Comparison of ENCODE assay signal across 8 cellular contexts in the genomic region with DNA sequence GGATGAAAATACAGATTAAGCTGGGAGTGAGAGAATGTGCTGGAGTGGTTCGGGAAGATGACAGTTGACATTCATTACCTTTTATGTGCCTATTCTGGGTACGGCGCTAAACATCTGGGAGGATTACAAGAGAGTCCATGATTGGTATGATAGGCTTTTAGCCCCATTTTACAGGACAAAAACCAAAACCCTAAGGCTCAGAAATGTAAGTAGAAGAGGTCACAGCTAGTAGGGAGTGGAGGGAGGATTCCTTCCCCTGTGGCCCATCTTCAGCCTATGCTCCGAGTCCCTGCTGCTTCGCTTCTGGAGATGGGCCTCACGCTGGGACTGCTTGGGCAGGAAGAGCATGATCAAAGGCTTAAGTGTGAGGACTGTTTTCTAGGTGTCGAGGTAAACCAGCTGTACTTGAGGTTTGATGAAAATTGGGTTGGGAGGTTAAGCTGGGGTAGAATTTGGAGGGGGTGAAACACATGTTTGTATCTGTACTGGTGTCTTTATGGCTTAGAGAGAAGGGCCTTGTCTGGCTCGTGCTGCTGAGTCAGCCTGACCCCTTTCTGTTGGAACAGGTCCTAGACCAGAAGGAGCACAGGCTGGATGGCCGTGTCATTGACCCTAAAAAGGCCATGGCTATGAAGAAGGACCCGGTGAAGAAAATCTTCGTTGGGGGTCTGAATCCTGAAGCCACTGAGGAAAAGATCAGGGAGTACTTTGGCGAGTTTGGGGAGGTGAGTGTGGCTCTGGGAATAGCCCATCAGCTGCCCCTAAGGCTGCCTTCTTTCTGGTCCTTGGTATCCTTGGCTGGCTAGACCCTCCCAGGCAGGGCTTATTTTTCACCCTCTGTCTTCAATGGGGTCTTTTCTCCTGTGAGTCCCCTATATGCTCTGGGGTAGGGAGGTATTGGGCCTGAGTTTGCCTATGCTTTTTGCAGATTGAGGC. TPM values are rescaled to one million over a fixed set of nuclear protein-coding genes. Genes with fewer than 3 reads are reported as not detected.
DNase-seq lines count a peak whose midpoint lies in the region; ATAC-seq and TF ChIP-seq lines count a peak whose summit lies in the region.

No MANE protein-coding gene starts in this region.

- H3K36me3 ChIP-seq in SJSA1 = peaks cover 71% of the 10 kb centered on the region
- peaks cover 12 to 58% of the 10 kb centered on the region in 2 donors for H3K36me3 ChIP-seq in psoas muscle (ENCODE audit: insufficient read depth in 1 of 2, low read depth in 1 of 2)

- TF ChIP-seq CTCF in GM12865 (IDR thresholded peaks at IDR 0.05; ENCODE audit: insufficient read depth, low read depth, low read length, missing control alignments) (no peak), fibroblast of mammary gland (conservative IDR thresholded peaks at IDR 0.05; ENCODE audit: control insufficient read depth, insufficient read depth, low read depth, low read length) (no peak), psoas muscle (IDR thresholded peaks at IDR 0.05) (no peak)

- peak in 3 of 4 donors; percentile 35 to 51 (median 44) for ATAC-seq in psoas muscle
- no peak for ATAC-seq in HG03045 (IDR thresholded peaks at IDR 0.05; ENCODE audit: unreplicated experiment)
- no peak for ATAC-seq in GM18870 (IDR thresholded peaks at IDR 0.05; ENCODE audit: unreplicated experiment)

- H3K27me3 ChIP-seq in SJSA1 (replicated peaks) (no peaks in the 10 kb centered on the region), psoas muscle (ENCODE audit: insufficient read depth in 3 of 3, low read length in 2 of 3) (no peaks in the 10 kb centered on the region)

- DNase-seq in GM12865 (ENCODE audit: low read depth) = no peak
- DNase-seq in SJSA1 (ENCODE audit: low read depth in 1 of 2, low spot score in 2 of 2) = no peak
- peak; percentile 56 for DNase-seq in fibroblast of mammary gland (ENCODE audit: low read depth)
- no peak for DNase-seq in psoas muscle
- no peak for DNase-seq in HuH-7 (ENCODE audit: low spot score)
- no peak for DNase-seq in KG1 (lab: John Stamatoyannopoulos, UW)

- H3K27ac ChIP-seq in SJSA1 (no peak overlapping the region), psoas muscle (peak overlapping the region; percentile 96)

- intact Hi-C loops in psoas muscle (cut with DNase I) = loop anchor here in 1 of 2 donors (5.0 kb wide), 1 partner anchor 816 kb away; the partner anchor contains the start of gene ZNF879

- WGBS in psoas muscle, 3 donors = 49 to 58% (median 54%) methylated on average over 12 of the region's 12 CpGs

- H3K4me1 ChIP-seq in SJSA1 (replicated peaks) = peaks cover 21% of the 10 kb centered on the region
- H3K4me1 ChIP-seq in psoas muscle = peaks cover 19% of the 10 kb centered on the region

- H3K4me3 ChIP-seq in GM12865 (ENCODE audit: low read depth, low read length) (peak overlapping the region; percentile 92), SJSA1 (peak overlapping the region; percentile 99), fibroblast of mammary gland (ENCODE audit: control insufficient read depth, low read depth, low read length) (peak overlapping the region; percentile 83), psoas muscle (peak overlapping the region; percentile 95)

- peaks cover 4% of the 10 kb centered on the region for H3K9me3 ChIP-seq in SJSA1 (replicated peaks)
- H3K9me3 ChIP-seq in psoas muscle = no peaks in the 10 kb centered on the region

RNA-seq across cellular contexts. Expression of gene HNRNPAB, which starts 2.1 kb away (rescaled TPM):
- 181 and 222 TPM in 2 replicates for total RNA-seq in SJSA1 (2014; rRNA removed; shearing (Covaris generic))
- 100 to 1,000 TPM in 3 of 4 donors, 10 to 100 TPM in 1; 74.1 to 210 (median 140) TPM for total RNA-seq in psoas muscle
- 100 to 1,000 TPM in 2 of 3 donors, 10 to 100 TPM in 1; 97.5 to 243 (median 181) TPM for polyA plus RNA-seq in psoas muscle

RNA-seq across cellular contexts. Expression of gene GMCL2, which starts 19.3 kb away (rescaled TPM):
- not detected in 2 replicates for total RNA-seq in SJSA1 (2014; rRNA removed; shearing (Covaris generic))
- not detected for total RNA-seq in psoas muscle
- polyA plus RNA-seq in psoas muscle = not detected

RNA-seq across cellular contexts. Expression of gene PHYKPL, which starts 26.2 kb away (rescaled TPM):
- total RNA-seq in SJSA1 (2014; rRNA removed; shearing (Covaris generic)) = 16.1 and 19.3 TPM in 2 replicates
- total RNA-seq in psoas muscle = 10 to 100 TPM; 43.2 to 51.6 (median 45.2) TPM
- 10 to 100 TPM; 22.3 to 43.9 (median 27.5) TPM for polyA plus RNA-seq in psoas muscle

RNA-seq across cellular contexts. Expression of gene NHP2, which starts 52.7 kb away (rescaled TPM):
- total RNA-seq in SJSA1 (2014; rRNA removed; shearing (Covaris generic)) = 551 and 583 TPM in 2 replicates
- total RNA-seq in psoas muscle = 100 to 1,000 TPM in 2 of 4 donors, 10 to 100 TPM in 2; 86.9 to 131 (median 96.0) TPM
- 100 to 1,000 TPM; 132 to 301 (median 147) TPM for polyA plus RNA-seq in psoas muscle

Comparison
In these comparisons a context has a peak if more than half of its experiments do, and no peak if none do; other contexts are left out.
1. ATAC-seq: peak in psoas muscle (3 of 4); none in HG03045 (single experiment) and GM18870 (single experiment).
2. Peak in every context shown above with its lines, with median percentiles within 50 percentile points of each other: H3K4me3 ChIP-seq.